Comparison of ENCODE assay signal across 1 cellular context in genomic region chr6:135146160-135146920, GRCh38.
TF ChIP-seq lines count a peak whose summit lies in the region.

No MANE protein-coding gene starts in this region.

TF ChIP-seq in K562, 482 proteins besides CTCF, POLR2A, EP300 and RAD21 (continued from another document):
- TF ChIP-seq ATF3 (IDR thresholded peaks at IDR 0.05) = peak; percentile 33; the same call in 1 of the 2 replicates
- TF ChIP-seq ATF3 (CRISPR knock-in tag; conservative IDR thresholded peaks at IDR 0.05) = no peak
- peak; percentile 80 for TF ChIP-seq ZNF592 (IDR thresholded peaks at IDR 0.05)
- TF ChIP-seq ESRRA (IDR thresholded peaks at IDR 0.05; ENCODE audit: borderline replicate concordance, low read depth) = no peak
